15 cellular contexts compared by ENCODE assay signal in the genomic region with DNA sequence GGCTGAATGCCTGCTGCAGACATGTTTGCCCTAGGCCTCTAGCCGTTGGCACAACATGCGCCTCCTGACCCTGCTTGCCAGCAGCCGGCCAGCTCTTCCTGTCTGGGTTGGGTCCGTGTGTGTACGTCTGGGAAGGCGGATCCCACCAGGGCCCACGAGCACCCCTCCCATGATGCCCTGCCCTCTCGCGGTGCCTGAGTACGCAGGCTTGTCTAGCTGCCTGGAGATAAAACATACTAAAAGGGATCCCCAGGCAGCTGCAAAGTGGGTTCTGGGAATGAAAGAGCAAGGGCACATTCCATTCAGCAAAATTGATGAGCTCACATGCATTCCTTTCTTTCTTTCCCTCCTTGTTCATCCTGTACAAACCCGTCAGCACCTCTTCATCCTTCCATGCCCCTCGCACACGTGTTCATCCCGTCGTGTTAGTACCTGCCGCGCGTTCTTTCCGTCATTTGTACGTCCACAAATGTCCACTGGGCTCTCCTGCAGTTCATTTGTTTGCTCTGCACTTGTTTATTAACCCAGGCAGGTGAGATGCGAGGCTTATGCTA.
DNase-seq lines count a peak whose midpoint lies in the region; ATAC-seq and TF ChIP-seq lines count a peak whose summit lies in the region.
"Had no signal": no experiment of that assay in that cellular context is flagged by ENCODE, and none has a peak within 500 bp of the region (broad histone marks: within the 10 kb centered on the region; RNA-seq: fewer than 3 reads in every experiment).

No MANE protein-coding gene starts in this region.

- no peaks in the 10 kb centered on the region for H3K27me3 ChIP-seq in hepatocyte
- H3K27me3 ChIP-seq in prostate gland (replicated peaks; ENCODE audit: insufficient read depth), result no peaks in the 10 kb centered on the region

- no peak for TF ChIP-seq POLR2A in prostate gland (IDR thresholded peaks at IDR 0.05)

- no peaks in the 10 kb centered on the region for H3K9me2 ChIP-seq in hepatocyte (replicated peaks; ENCODE audit: insufficient read depth)

- H3K27ac ChIP-seq in hepatocyte (peak overlapping the region; percentile 73), prostate gland (peak overlapping the region; percentile 48 to 51)
- H3K27ac ChIP-seq: 22Rv1 had no signal

- H4K20me1 ChIP-seq in hepatocyte (ENCODE audit: insufficient read depth, poor library complexity, severe bottlenecking), result no peaks in the 10 kb centered on the region

- in situ Hi-C loops in SK-MEL-5 (cut with HindIII; ENCODE audit: low pct_unique_long_range_greater_than_20kb, low sequenced_read_pairs), result no loop called here

- no peak overlapping the region for H3K4me2 ChIP-seq in hepatocyte

- no peak overlapping the region for H2AFZ ChIP-seq in hepatocyte

- H3K4me3 ChIP-seq in hepatocyte, result no peak overlapping the region
- H3K4me3 ChIP-seq in prostate gland, result no peak overlapping the region

- ATAC-seq in HG02642 (IDR thresholded peaks at IDR 0.05; ENCODE audit: poor library complexity, unreplicated experiment), result no peak
- ATAC-seq in GM21723 (IDR thresholded peaks at IDR 0.05; ENCODE audit: unreplicated experiment), result no peak
- ATAC-seq: naive thymus-derived CD4-positive, alpha-beta T cell had no signal

- no peaks in the 10 kb centered on the region for H3K9me3 ChIP-seq in hepatocyte (ENCODE audit: low read depth)
- H3K9me3 ChIP-seq in prostate gland, result no peaks in the 10 kb centered on the region

- H3K36me3 ChIP-seq in hepatocyte (replicated peaks; ENCODE audit: insufficient read depth, low read depth) (no peaks in the 10 kb centered on the region), prostate gland (no peaks in the 10 kb centered on the region)

- H3K79me2 ChIP-seq in hepatocyte, result no peaks in the 10 kb centered on the region

- no peak for TF ChIP-seq CTCF in hepatocyte (IDR thresholded peaks at IDR 0.05; ENCODE audit: poor library complexity)
- peak in 1 of 4 experiments; percentile 28 for TF ChIP-seq CTCF in prostate gland (IDR thresholded peaks at IDR 0.05)

- intact Hi-C loops in prostate gland (cut with DNase I), result no loop called here

- WGBS in hepatocyte (ENCODE audit: low lambda C conversion rate, missing lambda C conversion rate), result 47% methylated on average over 21 of the region's 21 CpGs
- 36% methylated on average over 21 of the region's 21 CpGs for WGBS in prostate gland

- DNase-seq in DMS153 (lab: John Stamatoyannopoulos, UW) (peak; percentile 19), DMS153 treated with DMSO at 0.1 percent for 48 hours (lab: John Stamatoyannopoulos, UW; ENCODE audit: unreplicated experiment) (no peak), SK-MEL-5 (ENCODE audit: low read depth, low spot score) (peak; percentile 11), hepatocyte (ENCODE audit: low spot score) (peak; percentile 70), prostate gland (ENCODE audit: low spot score) (peak; percentile 73), COLO829 (ENCODE audit: low spot score) (no peak)
- DNase-seq: activated CD4-positive, alpha-beta T cell treated with anti-CD3 and anti-CD28 coated beads for 1 hour; activated T-cell treated with anti-CD3 and anti-CD28 coated beads for 4 hours; CD4-positive, alpha-beta T cell; dermis blood vessel endothelial cell; NCI-H2081 had no signal

- H3K4me1 ChIP-seq in hepatocyte (ENCODE audit: insufficient read depth) (peaks cover 8% of the 10 kb centered on the region), prostate gland (replicated peaks) (no peaks in the 10 kb centered on the region)

Comparison
In these comparisons a context has a peak if more than half of its experiments do, and no peak if none do; other contexts are left out.
1. DNase-seq: peak in DMS153 (single experiment), SK-MEL-5 (single experiment), hepatocyte (single experiment) and prostate gland (single experiment); none in DMS153 treated with DMSO at 0.1 percent for 48 hours (single experiment) and COLO829 (single experiment).